ENCODE assay signal across 8 cellular contexts in the genomic region with DNA sequence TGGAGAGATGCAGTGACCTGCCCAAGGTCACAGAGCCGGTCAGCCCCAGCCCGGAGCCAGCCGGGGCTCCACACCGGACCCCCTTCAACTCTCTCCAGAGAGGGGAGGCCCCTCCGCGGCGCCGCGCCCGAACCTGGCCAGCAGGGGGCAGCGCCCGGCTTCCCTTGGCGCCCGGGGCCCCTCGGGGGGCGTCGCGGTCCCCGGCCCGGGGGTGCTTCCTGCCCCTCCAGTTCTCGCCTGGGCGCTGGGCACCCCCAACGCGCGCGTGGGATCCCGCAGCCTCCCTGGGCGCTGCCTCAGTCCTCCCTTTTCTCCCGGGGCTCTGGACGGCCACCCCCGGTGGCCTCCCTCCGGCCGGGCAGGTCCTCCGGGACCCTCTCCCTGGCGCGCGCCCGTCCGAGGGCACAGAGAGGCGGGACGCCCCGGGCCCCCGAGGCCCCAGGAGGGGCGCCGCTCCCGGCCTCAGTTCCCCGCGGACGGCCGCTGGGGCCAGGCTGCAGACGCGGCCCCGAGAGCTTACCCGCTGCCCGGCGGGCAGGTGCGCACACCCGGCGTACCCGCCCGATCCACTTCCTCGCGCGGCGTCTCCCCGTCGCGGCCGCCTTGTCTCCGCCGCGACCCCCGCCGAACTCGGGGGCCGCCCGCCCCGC. TPM values are rescaled to one million over a fixed set of nuclear protein-coding genes. Genes with fewer than 3 reads are reported as not detected.
DNase-seq lines count a peak whose midpoint lies in the region; ATAC-seq and TF ChIP-seq lines count a peak whose summit lies in the region.

No MANE protein-coding gene starts in this region.

- ATAC-seq in natural killer cell: peak in 1 of 3 donors; percentile 62
- no peak for ATAC-seq in HG02840 (IDR thresholded peaks at IDR 0.05; ENCODE audit: low FRiP score, unreplicated experiment)
- ATAC-seq in HG03039 (IDR thresholded peaks at IDR 0.05; ENCODE audit: unreplicated experiment): no peak
- ATAC-seq in HG03175 (IDR thresholded peaks at IDR 0.05; ENCODE audit: unreplicated experiment): no peak

- no peaks in the 10 kb centered on the region for H3K36me3 Mint-ChIP-seq in T-helper 2 cell treated with Interferon-gamma antibody and Interleukin-4, amounts not matched to agents 5 μg/mL and 100 μg/mL, for 36 hours (ENCODE audit: low read depth)
- H3K36me3 Mint-ChIP-seq in natural killer cell: no peaks in the 10 kb centered on the region

- DNase-seq in NCI-H1417 (lab: John Stamatoyannopoulos, UW): peak in 2 of 3 experiments; percentile 62 to 71
- DNase-seq in NCI-H1417 treated with DMSO at 0.1 percent for 48 hours (lab: John Stamatoyannopoulos, UW): no peak
- peak; percentile 5 for DNase-seq in T-helper 2 cell treated with Interferon-gamma antibody and Interleukin-4, amounts not matched to agents 5 μg/mL and 100 μg/mL, for 36 hours (ENCODE audit: low spot score)
- DNase-seq in ecto neural progenitor cell (ENCODE audit: low spot score): peak; percentile 78
- DNase-seq in natural killer cell: peak; percentile 36

- H3K9me3 Mint-ChIP-seq in T-helper 2 cell treated with Interferon-gamma antibody and Interleukin-4, amounts not matched to agents 5 μg/mL and 100 μg/mL, for 36 hours: no peaks in the 10 kb centered on the region
- H3K9me3 Mint-ChIP-seq in natural killer cell: no peaks in the 10 kb centered on the region

- peaks cover 67% of the 10 kb centered on the region for H3K27me3 Mint-ChIP-seq in T-helper 2 cell treated with Interferon-gamma antibody and Interleukin-4, amounts not matched to agents 5 μg/mL and 100 μg/mL, for 36 hours (ENCODE audit: low read depth)
- H3K27me3 Mint-ChIP-seq in natural killer cell (ENCODE audit: low read depth in 2 of 2): peaks cover 52 to 59% of the 10 kb centered on the region in 2 donors

- intact Hi-C loops in natural killer cell (cut with micrococcal nuclease): no loop called here

- TF ChIP-seq CTCF in natural killer cell (IDR thresholded peaks at IDR 0.05): peak; percentile 52

- no peak overlapping the region for H3K27ac Mint-ChIP-seq in T-helper 2 cell treated with Interferon-gamma antibody and Interleukin-4, amounts not matched to agents 5 μg/mL and 100 μg/mL, for 36 hours
- no peak overlapping the region for H3K27ac Mint-ChIP-seq in natural killer cell

- H3K4me3 Mint-ChIP-seq in T-helper 2 cell treated with Interferon-gamma antibody and Interleukin-4, amounts not matched to agents 5 μg/mL and 100 μg/mL, for 36 hours: no peak overlapping the region
- H3K4me3 Mint-ChIP-seq in natural killer cell: no peak overlapping the region

- H3K4me1 Mint-ChIP-seq in T-helper 2 cell treated with Interferon-gamma antibody and Interleukin-4, amounts not matched to agents 5 μg/mL and 100 μg/mL, for 36 hours (ENCODE audit: low read depth): no peaks in the 10 kb centered on the region
- H3K4me1 Mint-ChIP-seq in natural killer cell: peaks cover 0 to 10% of the 10 kb centered on the region in 2 donors

RNA-seq across cellular contexts. Expression of a gene that starts 0.4 kb away (rescaled TPM):
- total RNA-seq in natural killer cell: not detected

RNA-seq across cellular contexts. Expression of a gene that starts 48.2 kb away (rescaled TPM):
- total RNA-seq in natural killer cell: 10 to 100 TPM; 37.0 to 49.4 (median 39.6) TPM
